8 cellular contexts compared by ENCODE assay signal in the genomic region with DNA sequence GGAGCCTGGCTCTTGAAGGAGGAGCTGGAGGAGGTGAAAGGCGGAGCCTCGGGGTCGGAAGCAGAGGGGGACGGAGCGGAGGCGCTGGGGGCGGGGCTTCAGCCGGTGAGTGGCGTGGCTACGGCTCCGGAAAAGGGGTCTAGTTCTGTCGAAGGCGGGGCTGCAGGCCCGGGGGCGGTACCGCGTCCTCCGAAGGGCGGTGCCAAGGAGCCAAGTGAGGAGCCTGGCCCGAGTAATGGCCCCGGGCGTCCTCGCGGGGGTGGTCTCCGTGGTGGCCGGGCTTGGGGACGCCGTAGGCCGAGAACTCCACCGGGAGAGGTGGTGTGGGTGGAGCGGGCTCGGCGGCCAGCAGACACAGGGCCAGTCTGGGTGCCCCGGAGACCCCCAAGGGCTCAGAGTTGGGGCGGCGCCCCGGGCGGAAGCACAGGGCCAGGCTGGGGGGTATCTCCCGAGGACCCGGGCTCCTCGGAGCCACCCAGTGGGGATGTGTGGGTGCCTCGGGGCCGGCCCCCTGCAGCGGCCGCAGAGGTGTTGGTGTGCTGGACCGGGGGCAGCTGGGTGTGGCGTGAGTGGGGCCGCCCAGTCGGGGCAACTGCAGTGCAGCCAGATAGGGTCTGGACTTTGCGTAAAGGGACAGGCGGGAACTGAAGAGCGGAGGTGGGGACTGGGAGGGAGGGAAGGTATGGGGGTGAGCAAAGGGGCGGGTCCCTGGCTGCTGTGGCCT. TPM values are rescaled to one million over a fixed set of nuclear protein-coding genes. Genes with fewer than 3 reads are reported as not detected.
A peak's percentile ranks its signal among the peaks of the same experiment; 100 is the strongest.
DNase-seq lines count a peak whose midpoint lies in the region; TF ChIP-seq lines count a peak whose summit lies in the region.

No MANE protein-coding gene starts in this region.

- H3K9me3 ChIP-seq in ovary (no peaks in the 10 kb centered on the region), thymus (ENCODE audit: control insufficient read depth) (no peaks in the 10 kb centered on the region)

- H3K27me3 Mint-ChIP-seq in activated naive CD4-positive, alpha-beta T cell treated with anti-CD3 and anti-CD28 coated beads, Interleukin-2, amount 10 ng/mL, durations not matched to agents 7 days and 5 days: no peaks in the 10 kb centered on the region

- no peaks in the 10 kb centered on the region for H3K9me3 Mint-ChIP-seq in activated naive CD4-positive, alpha-beta T cell treated with anti-CD3 and anti-CD28 coated beads, Interleukin-2, amount 10 ng/mL, durations not matched to agents 7 days and 5 days

- TF ChIP-seq POLR2A in ovary (IDR thresholded peaks at IDR 0.05): peak; percentile 51

- peak overlapping the region; percentile 90 for H3K4me3 Mint-ChIP-seq in activated naive CD4-positive, alpha-beta T cell treated with anti-CD3 and anti-CD28 coated beads, Interleukin-2, amount 10 ng/mL, durations not matched to agents 7 days and 5 days

- peak overlapping the region; percentile 96 for H3K4me3 ChIP-seq in ovary
- H3K4me3 ChIP-seq in thymus (ENCODE audit: low read length): peak overlapping the region; percentile 54

- H3K27ac Mint-ChIP-seq in activated naive CD4-positive, alpha-beta T cell treated with anti-CD3 and anti-CD28 coated beads, Interleukin-2, amount 10 ng/mL, durations not matched to agents 7 days and 5 days: peak overlapping the region; percentile 93

- peaks cover 32% of the 10 kb centered on the region for H3K36me3 Mint-ChIP-seq in activated naive CD4-positive, alpha-beta T cell treated with anti-CD3 and anti-CD28 coated beads, Interleukin-2, amount 10 ng/mL, durations not matched to agents 7 days and 5 days

- POLR2A ChIA-PET in HEK293T (lab: Yijun Ruan, JAX): interaction anchor here (0.7 to 8.3 kb wide), 10 partner anchors 9 to 439 kb away, joined by 3 to 59 read pairs (median 4); partner anchors contain the start of genes DNAJC4, NUDT22, PRDX5 and STIP1

- H3K4me1 ChIP-seq in ovary (ENCODE audit: insufficient read depth) (peaks cover 14% of the 10 kb centered on the region), thymus (ENCODE audit: control insufficient read depth, insufficient read depth, low read length) (peaks cover 20% of the 10 kb centered on the region)

- H3K4me1 Mint-ChIP-seq in activated naive CD4-positive, alpha-beta T cell treated with anti-CD3 and anti-CD28 coated beads, Interleukin-2, amount 10 ng/mL, durations not matched to agents 7 days and 5 days: peaks cover 65% of the 10 kb centered on the region

- no peak for TF ChIP-seq CTCF in ovary (IDR thresholded peaks at IDR 0.05)

- TF ChIP-seq EP300 in ovary (IDR thresholded peaks at IDR 0.05): no peak

- DNase-seq in GM03348 (ENCODE audit: low spot score) (peak; percentile 98), HEK293T (ENCODE audit: extremely low spot score) (peak; percentile 97), NAMALWA (ENCODE audit: low spot score) (peak; percentile 98), SK-MEL-5 (ENCODE audit: low read depth, low spot score) (peak; percentile 97), head of caudate nucleus (peak; percentile 98 to 100 (median 100)), ovary (peak; percentile 100)
- DNase-seq in activated naive CD4-positive, alpha-beta T cell treated with anti-CD3 and anti-CD28 coated beads, Interleukin-2, amount 10 ng/mL, durations not matched to agents 7 days and 5 days: peak; percentile 100

- intact Hi-C loops in head of caudate nucleus (cut with DNase I): no loop called here
- intact Hi-C loops in ovary (cut with DNase I): loop anchor here in 1 of 4 donors (1.0 to 5.0 kb wide), 2 partner anchors 29 to 66 kb away; partner anchors contain the start of gene ESRRA

- H3K27me3 ChIP-seq in ovary: no peaks in the 10 kb centered on the region
- no peaks in the 10 kb centered on the region for H3K27me3 ChIP-seq in thymus (ENCODE audit: control insufficient read depth, insufficient read depth)

- CTCF ChIA-PET in HEK293T (lab: Yijun Ruan, JAX): interaction anchor here (1.0 to 1.6 kb wide), 2 partner anchors 37 to 63 kb away, joined by 3 to 6 read pairs; no protein-coding TSS in a partner anchor
- CTCF ChIA-PET in activated naive CD4-positive, alpha-beta T cell treated with anti-CD3 and anti-CD28 coated beads, Interleukin-2, amount 10 ng/mL, durations not matched to agents 7 days and 5 days (lab: Charles Lee): interaction anchor here (0.6 to 2.3 kb wide), 7 partner anchors 8 to 1591 kb away, joined by 3 to 17 read pairs (median 4); partner anchors contain the start of genes ESRRA, FERMT3, NUDT22 and PLCB3

- H3K36me3 ChIP-seq in ovary (no peaks in the 10 kb centered on the region), thymus (ENCODE audit: control insufficient read depth, insufficient read depth) (peaks cover 19% of the 10 kb centered on the region)

- H3K27ac ChIP-seq in ovary: peak overlapping the region; percentile 39 to 89
- H3K27ac ChIP-seq in thymus (ENCODE audit: low read depth): peak overlapping the region; percentile 96

- WGBS in ovary, 3 donors: 0 to 1% (median 0%) methylated on average over 47 to 53 of the region's 53 CpGs
- WGBS in thymus: under 1% methylated on average over 53 of the region's 53 CpGs

- in situ Hi-C loops in SK-MEL-5 (cut with HindIII; ENCODE audit: low pct_unique_long_range_greater_than_20kb, low sequenced_read_pairs): no loop called here

TF ChIP-seq in HEK293T, 16 proteins besides CTCF, POLR2A, EP300 and RAD21:
- TF ChIP-seq PKNOX1 (IDR thresholded peaks at IDR 0.05): peak; percentile 98
- no peak for TF ChIP-seq NFRKB (IDR thresholded peaks at IDR 0.05)
- TF ChIP-seq HDGF (IDR thresholded peaks at IDR 0.05; ENCODE audit: borderline replicate concordance): peak; percentile 26; the same call in 1 of the 2 replicates
- no peak for TF ChIP-seq BHLHE40 (IDR thresholded peaks at IDR 0.05; ENCODE audit: borderline replicate concordance)
- no peak for TF ChIP-seq CTBP1 (IDR thresholded peaks at IDR 0.05; ENCODE audit: borderline replicate concordance)
- TF ChIP-seq LEF1 (IDR thresholded peaks at IDR 0.05; ENCODE audit: borderline replicate concordance): no peak
- no peak for TF ChIP-seq ELF4 (IDR thresholded peaks at IDR 0.05)

RNA-seq across cellular contexts. Expression of gene FKBP2, which starts 0.7 kb away (rescaled TPM):
- total RNA-seq in SK-MEL-5 (2014; rRNA removed; shearing (Covaris generic)): 78.1 and 107 TPM in 2 replicates
- 91.3 and 141 TPM in 2 replicates for polyA plus RNA-seq in SK-MEL-5 (2015; cell fraction: cytosol; rRNA removed)
- 46.0 and 50.2 TPM in 2 replicates for polyA plus RNA-seq in SK-MEL-5 (2015; cell fraction: nucleus; rRNA removed)
- 10 to 100 TPM; 41.4 to 88.0 (median 49.5) TPM for total RNA-seq in ovary
- polyA plus RNA-seq in ovary (100 to 1,000 TPM in 1 of 2 donors, 10 to 100 TPM in 1; 25.1 to 132 TPM), thymus (128 TPM)

RNA-seq across cellular contexts. Expression of gene PPP1R14B, which starts 5.2 kb away (rescaled TPM):
- total RNA-seq in SK-MEL-5 (2014; rRNA removed; shearing (Covaris generic)): 138 and 162 TPM in 2 replicates
- polyA plus RNA-seq in SK-MEL-5 (2015; cell fraction: cytosol; rRNA removed): 157 and 204 TPM in 2 replicates
- 24.2 and 26.1 TPM in 2 replicates for polyA plus RNA-seq in SK-MEL-5 (2015; cell fraction: nucleus; rRNA removed)
- 10 to 100 TPM; 27.8 to 71.3 (median 60.3) TPM for total RNA-seq in ovary
- 10 to 100 TPM; 15.1 to 36.0 TPM for polyA plus RNA-seq in ovary
- polyA plus RNA-seq in thymus: 105 TPM

RNA-seq across cellular contexts. Expression of gene VEGFB, which starts 7.2 kb away (rescaled TPM):
- total RNA-seq in SK-MEL-5 (2014; rRNA removed; shearing (Covaris generic)): 37.3 and 40.1 TPM in 2 replicates
- 73.4 and 93.3 TPM in 2 replicates for polyA plus RNA-seq in SK-MEL-5 (2015; cell fraction: cytosol; rRNA removed)
- 40.5 and 44.1 TPM in 2 replicates for polyA plus RNA-seq in SK-MEL-5 (2015; cell fraction: nucleus; rRNA removed)
- total RNA-seq in ovary: 100 to 1,000 TPM in 5 of 7 donors, 10 to 100 TPM in 2; 27.4 to 164 (median 125) TPM
- polyA plus RNA-seq in ovary (100 to 1,000 TPM in 1 of 2 donors, 10 to 100 TPM in 1; 81.9 to 124 TPM), thymus (70.2 TPM)

RNA-seq across cellular contexts. Expression of gene PLCB3, which starts 9.7 kb away (rescaled TPM):
- total RNA-seq in SK-MEL-5 (2014; rRNA removed; shearing (Covaris generic)): 10.4 and 12.1 TPM in 2 replicates
- 20.0 and 21.5 TPM in 2 replicates for polyA plus RNA-seq in SK-MEL-5 (2015; cell fraction: cytosol; rRNA removed)
- polyA plus RNA-seq in SK-MEL-5 (2015; cell fraction: nucleus; rRNA removed): 37.2 and 39.7 TPM in 2 replicates
- 10 to 100 TPM; 13.5 to 44.8 (median 29.9) TPM for total RNA-seq in ovary
- polyA plus RNA-seq in ovary (10 to 100 TPM in 1 of 2 donors, 1 to 10 TPM in 1; 5.3 to 16.9 TPM), thymus (7.3 TPM)

RNA-seq across cellular contexts. Expression of gene DNAJC4, which starts 11.2 kb away (rescaled TPM):
- 4.3 and 6.5 TPM in 2 replicates for total RNA-seq in SK-MEL-5 (2014; rRNA removed; shearing (Covaris generic))
- polyA plus RNA-seq in SK-MEL-5 (2015; cell fraction: cytosol; rRNA removed): 32.9 and 33.6 TPM in 2 replicates
- 64.6 and 87.3 TPM in 2 replicates for polyA plus RNA-seq in SK-MEL-5 (2015; cell fraction: nucleus; rRNA removed)
- total RNA-seq in ovary: 10 to 100 TPM; 25.0 to 62.2 (median 43.1) TPM
- 10 to 100 TPM; 28.8 to 69.1 TPM for polyA plus RNA-seq in ovary
- 134 TPM for polyA plus RNA-seq in thymus

Comparison
In these comparisons a context has a peak if more than half of its experiments do, and no peak if none do; other contexts are left out.
1. Peak in every context shown above with its lines: DNase-seq, H3K4me3 ChIP-seq and H3K27ac ChIP-seq.